8 cellular contexts compared by ENCODE assay signal in the genomic region with DNA sequence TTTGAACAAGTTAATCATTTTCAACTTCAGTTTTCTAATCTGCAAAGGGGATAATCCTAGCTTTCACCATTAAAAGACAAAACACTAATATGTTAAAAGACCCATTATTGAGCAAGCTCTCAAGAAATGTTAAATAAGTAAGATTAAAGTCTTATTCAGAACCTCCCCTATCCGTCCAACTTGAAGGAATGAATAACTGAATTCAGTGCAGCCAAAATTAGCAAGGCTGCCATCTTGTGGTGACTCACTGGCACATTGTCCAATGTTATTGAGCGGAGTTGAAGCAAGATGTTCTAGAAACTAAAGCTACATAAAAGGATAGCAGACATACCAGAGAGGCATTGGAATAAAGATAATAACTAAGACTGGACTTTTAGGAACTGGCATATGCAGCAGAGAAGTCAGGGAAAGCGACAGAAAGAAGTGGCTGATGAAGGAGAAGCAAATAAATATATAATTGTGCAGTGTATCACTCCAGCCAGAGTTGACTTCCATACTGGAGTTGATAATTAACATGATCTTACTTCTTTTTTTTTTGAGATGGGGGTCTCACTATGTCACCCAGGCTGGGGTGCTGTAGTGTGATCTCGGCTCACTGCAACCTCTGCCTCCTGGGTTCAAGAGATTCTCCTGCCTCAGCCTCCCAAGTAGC. TPM values are rescaled to one million over a fixed set of nuclear protein-coding genes. Genes with fewer than 3 reads are reported as not detected.
DNase-seq lines count a peak whose midpoint lies in the region; ATAC-seq and TF ChIP-seq lines count a peak whose summit lies in the region.

No MANE protein-coding gene starts in this region.

- TF ChIP-seq CTCF in HCT116 (IDR thresholded peaks at IDR 0.05 in 2 of 3, conservative IDR thresholded peaks at IDR 0.05 in 1 of 3; ENCODE audit: borderline replicate concordance in 1 of 3, insufficient read depth in 1 of 3, low read depth in 2 of 3, low read length in 2 of 3), result peak; percentile 27 to 73 (median 69); a peak in 5 of 6 replicates
- TF ChIP-seq CTCF in neutrophil (IDR thresholded peaks at IDR 0.05), result peak; percentile 68

- RAD21 ChIA-PET in HCT116 (lab: Charles Lee; ENCODE audit: low non-redundant PET in 1 of 2, low total read pairs in 2 of 2, uncharacterized antibody in 2 of 2, unreplicated experiment in 2 of 2), result interaction anchor here (0.5 to 3.1 kb wide), 4 partner anchors 77 to 216 kb away, joined by 3 to 16 read pairs (median 7); no protein-coding TSS in a partner anchor

- peak; percentile 89 for ATAC-seq in HCT116
- ATAC-seq in GM18873 (IDR thresholded peaks at IDR 0.05; ENCODE audit: low FRiP score, unreplicated experiment), result no peak
- no peak for ATAC-seq in HG03571 (IDR thresholded peaks at IDR 0.05; ENCODE audit: unreplicated experiment)

- H3K4me3 Mint-ChIP-seq in CD4-positive, alpha-beta memory T cell, result peak overlapping the region in 1 of 8 donors; percentile 32

- H3K36me3 Mint-ChIP-seq in CD4-positive, alpha-beta memory T cell, result no peaks in the 10 kb centered on the region

- peak overlapping the region; percentile 23; the same call in 1 of the 2 replicates for H3K4me2 ChIP-seq in HCT116 (ENCODE audit: low read length)

- TF ChIP-seq POLR2A in HCT116 (IDR thresholded peaks at IDR 0.05; ENCODE audit: borderline replicate concordance, extremely low read depth, insufficient read depth, insufficient read length), result no peak

- H3K9me3 ChIP-seq in CD4-positive, alpha-beta memory T cell (ENCODE audit: control insufficient read depth in 1 of 2, low read length in 2 of 2), result no peaks in the 10 kb centered on the region
- H3K9me3 ChIP-seq in HCT116 (ENCODE audit: control insufficient read depth in 1 of 2, insufficient read depth in 1 of 2, low read depth in 1 of 2, low read length in 2 of 2) (no peaks in the 10 kb centered on the region), neutrophil (no peaks in the 10 kb centered on the region)

- H3K27me3 ChIP-seq in CD4-positive, alpha-beta memory T cell (ENCODE audit: insufficient read depth, low read length), result no peaks in the 10 kb centered on the region
- H3K27me3 ChIP-seq in HCT116 (ENCODE audit: insufficient read depth, low read length) (no peaks in the 10 kb centered on the region), neutrophil (peaks cover 8% of the 10 kb centered on the region)

- POLR2A ChIA-PET in CD4-positive, alpha-beta memory T cell (lab: Charles Lee; ENCODE audit: partially characterized antibody), result interaction anchor here (0.6 to 1.9 kb wide), 5 partner anchors 19 to 113 kb away, joined by 3 to 7 read pairs (median 4); partner anchors contain the start of gene MFSD2A
- POLR2A ChIA-PET in HCT116 (lab: Charles Lee), result interaction anchor here (0.5 kb wide), 1 partner anchor 28 kb away, joined by 3 read pairs; no protein-coding TSS in a partner anchor

- peak; percentile 44 to 53 (median 51) for DNase-seq in CD4-positive, alpha-beta memory T cell
- DNase-seq in HCT116 (ENCODE audit: low read depth, low spot score) (peak; percentile 35), NCI-H748 treated with DMSO at 0.1 percent for 48 hours (lab: John Stamatoyannopoulos, UW) (peak; percentile 97), activated T-cell treated with anti-CD3 and anti-CD28 coated beads for 24 hours (ENCODE audit: low read depth) (peak; percentile 36), fibroblast of gingiva (ENCODE audit: low read depth) (peak; percentile 62)

- no peak overlapping the region for H3K4me3 ChIP-seq in CD4-positive, alpha-beta memory T cell (ENCODE audit: low read length in 2 of 2)
- H3K4me3 ChIP-seq in HCT116 (replicated peaks in 1 of 2; ENCODE audit: low read depth in 1 of 2, low read length in 2 of 2) (no peak overlapping the region), neutrophil (ENCODE audit: low read depth in 1 of 2, low read length in 1 of 2) (no peak overlapping the region)

- H4K20me1 ChIP-seq in HCT116 (ENCODE audit: insufficient read depth), result no peaks in the 10 kb centered on the region

- CTCF ChIA-PET in CD4-positive, alpha-beta memory T cell (lab: Charles Lee; ENCODE audit: partially characterized antibody), result interaction anchor here (0.9 to 8.5 kb wide), 33 partner anchors 8 to 283 kb away, joined by 3 to 107 read pairs (median 4); partner anchors contain the start of gene CAP1
- CTCF ChIA-PET in HCT116 (lab: Charles Lee), result interaction anchor here (0.6 to 2.8 kb wide), 8 partner anchors 14 to 426 kb away, joined by 3 to 59 read pairs (median 4); no protein-coding TSS in a partner anchor

- H3K9me3 Mint-ChIP-seq in CD4-positive, alpha-beta memory T cell, result no peaks in the 10 kb centered on the region

- no peak overlapping the region for H3K27ac ChIP-seq in CD4-positive, alpha-beta memory T cell (ENCODE audit: low read depth, low read length)
- H3K27ac ChIP-seq in HCT116 (ENCODE audit: low read depth, low read length) (no peak overlapping the region), neutrophil (no peak overlapping the region)

- H3K27me3 Mint-ChIP-seq in CD4-positive, alpha-beta memory T cell, result no peaks in the 10 kb centered on the region

- H3K27ac Mint-ChIP-seq in CD4-positive, alpha-beta memory T cell, result peak overlapping the region in 6 of 7 donors; percentile 5 to 92 (median 60)

- H3K36me3 ChIP-seq in CD4-positive, alpha-beta memory T cell (ENCODE audit: insufficient read depth, low read length), result no peaks in the 10 kb centered on the region
- H3K36me3 ChIP-seq in HCT116 (ENCODE audit: control insufficient read depth in 1 of 2, insufficient read depth in 2 of 2, low read length in 2 of 2), result no peaks in the 10 kb centered on the region
- H3K36me3 ChIP-seq in neutrophil, result no peaks in the 10 kb centered on the region

- no peaks in the 10 kb centered on the region for H3K9me2 ChIP-seq in HCT116 (ENCODE audit: insufficient read depth)

- TF ChIP-seq RAD21 in HCT116 (IDR thresholded peaks at IDR 0.05; ENCODE audit: low read depth), result peak; percentile 75

- no peak overlapping the region for H3K9ac ChIP-seq in HCT116 (ENCODE audit: low read length)

- H3K4me1 Mint-ChIP-seq in CD4-positive, alpha-beta memory T cell, result peaks cover 25 to 58% (median 43%) of the 10 kb centered on the region in 4 donors

- BruUV-seq in HCT116 (replicated peaks; lab: Mats Ljungman, UMichigan), result no TSS peak

- peak overlapping the region; percentile 96 for H2AFZ ChIP-seq in HCT116 (ENCODE audit: low read depth, low read length, poor library complexity, severe bottlenecking)

- intact Hi-C loops in CD4-positive, alpha-beta memory T cell (cut with micrococcal nuclease), result loop anchor here (1.0 to 2.0 kb wide), 3 partner anchors 59 to 216 kb away; no protein-coding TSS in a partner anchor
- intact Hi-C loops in HCT116 (cut with micrococcal nuclease), result loop anchor here (1.0 to 2.0 kb wide), 3 partner anchors 60 to 216 kb away; no protein-coding TSS in a partner anchor

- H3K4me1 ChIP-seq in CD4-positive, alpha-beta memory T cell (ENCODE audit: insufficient read depth, low read length), result peaks cover 48% of the 10 kb centered on the region
- H3K4me1 ChIP-seq in HCT116 (ENCODE audit: control insufficient read depth in 1 of 2, insufficient read depth in 2 of 2, low read length in 2 of 2) (peaks cover 0 to 5% of the 10 kb centered on the region in 2 experiments; a peak in 1 of 4 replicates), neutrophil (ENCODE audit: control insufficient read depth in 1 of 2, insufficient read depth in 1 of 2, low read depth in 1 of 2, low read length in 1 of 2) (peaks cover 31 to 41% of the 10 kb centered on the region in 2 experiments)

- no peaks in the 10 kb centered on the region for H3K79me2 ChIP-seq in HCT116 (ENCODE audit: insufficient read depth, low read length)

TF ChIP-seq in HCT116, 20 proteins besides CTCF, POLR2A, EP300 and RAD21:
- TF ChIP-seq YY1 (IDR thresholded peaks at IDR 0.05; ENCODE audit: extremely low read depth, insufficient replicate concordance, low read depth, low read length), result peak; percentile 62
- TF ChIP-seq EGR1 (IDR thresholded peaks at IDR 0.05; ENCODE audit: low read depth), result no peak

RNA-seq across cellular contexts. Expression of gene CAP1, which starts 8.2 kb away (rescaled TPM):
- 100 to 1,000 TPM; 285 to 305 TPM for total RNA-seq in CD4-positive, alpha-beta memory T cell
- 100 to 1,000 TPM; 629 to 725 TPM for polyA plus RNA-seq in CD4-positive, alpha-beta memory T cell
- total RNA-seq in HCT116 (2021; ENCODE audit: unreplicated experiment), result 274 TPM
- 202 and 238 TPM in 2 replicates for polyA plus RNA-seq in HCT116 (2012)

Comparison
In these comparisons a context has a peak if more than half of its experiments do, and no peak if none do; other contexts are left out.
1. DNase-seq: peak in every context shown above with its lines; median percentile 97 in NCI-H748 treated with DMSO at 0.1 percent for 48 hours; 62 in fibroblast of gingiva; 51 in CD4-positive, alpha-beta memory T cell; 36 in activated T-cell treated with anti-CD3 and anti-CD28 coated beads for 24 hours; 35 in HCT116.